8 cellular contexts compared by ENCODE assay signal in the genomic region with DNA sequence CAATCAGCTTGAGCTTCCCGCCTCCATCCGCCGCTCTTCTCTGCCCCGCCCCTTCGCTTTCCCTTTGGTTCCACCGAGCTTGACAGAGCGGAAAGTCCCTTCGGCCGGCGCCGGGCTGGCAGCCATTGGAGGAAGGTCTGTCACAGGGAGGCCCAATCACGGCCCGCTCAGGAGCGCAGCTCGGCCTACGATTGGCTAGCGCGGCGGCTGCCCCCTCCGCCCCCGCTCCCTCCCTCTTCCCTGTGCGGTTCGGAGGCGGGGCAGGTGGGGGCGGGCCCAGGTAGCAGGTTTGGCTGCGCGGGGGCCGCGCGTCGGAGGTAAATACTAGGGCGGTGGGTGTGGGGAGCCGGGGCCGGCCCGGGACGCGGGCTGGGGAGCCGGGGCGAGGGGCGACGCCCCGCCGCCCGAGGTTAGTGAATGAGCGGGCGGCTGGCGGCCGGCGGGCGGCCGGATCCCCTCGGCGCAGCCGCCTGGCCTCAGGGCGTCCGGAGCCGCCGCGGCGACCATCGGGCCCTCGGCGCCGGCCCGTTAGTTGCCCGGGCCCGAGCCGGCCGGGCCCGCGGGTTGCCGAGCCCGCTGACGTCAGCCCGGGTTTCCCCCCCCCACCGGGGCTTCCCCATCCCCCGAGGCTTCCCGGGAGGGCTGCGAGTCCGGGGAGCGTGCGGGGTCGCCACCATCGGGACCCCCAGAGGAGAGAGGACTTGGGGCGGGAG. TPM values are rescaled to one million over a fixed set of nuclear protein-coding genes. Genes with fewer than 3 reads are reported as not detected.
DNase-seq lines count a peak whose midpoint lies in the region; TF ChIP-seq lines count a peak whose summit lies in the region.

A gene (plus strand): TSS at position 279 of the 713 bp plus-strand sequence. CDS start 7,613 bp downstream, outside the sequence.

- H3K9me3 ChIP-seq in neuron (ENCODE audit: low read length), result no peaks in the 10 kb centered on the region
- H3K9me3 ChIP-seq in subcutaneous abdominal adipose tissue (ENCODE audit: control insufficient read depth in 5 of 5, low read length in 5 of 5), result no peaks in the 10 kb centered on the region

- H3K9ac ChIP-seq in subcutaneous abdominal adipose tissue (ENCODE audit: low read length in 5 of 5), result peak within 1 kb of the TSS; percentile 7 to 93 (median 89)

- H3K4me3 ChIP-seq in neuron (ENCODE audit: low read length) (peak within 1 kb of the TSS; percentile 69), subcutaneous abdominal adipose tissue (ENCODE audit: low read depth in 1 of 5, low read length in 5 of 5) (peak within 1 kb of the TSS; percentile 78 to 83 (median 82))

- DNase-seq in GF-D8 (lab: John Stamatoyannopoulos, UW) (peak; percentile 97), HEK293T (ENCODE audit: extremely low spot score) (peak; percentile 95), MV-4-11 (lab: John Stamatoyannopoulos, UW) (peak; percentile 99), SK-MEL-5 (ENCODE audit: low read depth, low spot score) (peak; percentile 98), foreskin melanocyte (peak; percentile 98)
- peak; percentile 100 for DNase-seq in activated naive CD4-positive, alpha-beta T cell treated with Interleukin-2 at 50 U/mL for 16 hours

- H3K27me3 ChIP-seq in neuron (ENCODE audit: insufficient read depth, low read length), result peaks cover 12% of the 10 kb centered on the region
- H3K27me3 ChIP-seq in subcutaneous abdominal adipose tissue (ENCODE audit: control insufficient read depth in 5 of 5, insufficient read depth in 4 of 5, low read length in 5 of 5), result no peaks in the 10 kb centered on the region

- H3K36me3 ChIP-seq in neuron (ENCODE audit: insufficient read depth, low read length), result no peaks in the 10 kb centered on the region
- peaks cover 0 to 9% (median 5%) of the 10 kb centered on the region in 5 donors for H3K36me3 ChIP-seq in subcutaneous abdominal adipose tissue (ENCODE audit: control insufficient read depth in 5 of 5, insufficient read depth in 5 of 5, low read length in 5 of 5)

- H2AFZ ChIP-seq in neuron (ENCODE audit: low read depth, low read length), result peak within 1 kb of the TSS; percentile 69

- CTCF ChIA-PET in HEK293T (lab: Yijun Ruan, JAX), result interaction anchor here (0.7 kb wide), 1 partner anchor 70 kb away, joined by 3 read pairs; no protein-coding TSS in a partner anchor

- POLR2A ChIA-PET in HEK293T (lab: Yijun Ruan, JAX), result no interaction called here

- H3K4me1 ChIP-seq in neuron (ENCODE audit: insufficient read depth, low read length), result peaks cover 11% of the 10 kb centered on the region
- H3K4me1 ChIP-seq in subcutaneous abdominal adipose tissue (ENCODE audit: control insufficient read depth in 5 of 5, insufficient read depth in 5 of 5, low read length in 5 of 5), result peaks cover 0 to 25% (median 15%) of the 10 kb centered on the region in 5 donors

- in situ Hi-C loops in SK-MEL-5 (cut with HindIII; ENCODE audit: low pct_unique_long_range_greater_than_20kb, low sequenced_read_pairs), result no loop called here

- H3K27ac ChIP-seq in subcutaneous abdominal adipose tissue (ENCODE audit: low read depth, low read length), result peak within 1 kb of the TSS; percentile 89

TF ChIP-seq in HEK293T, 16 proteins besides CTCF, POLR2A, EP300 and RAD21:
- TF ChIP-seq NFRKB (IDR thresholded peaks at IDR 0.05) (no peak), L3MBTL2 (conservative IDR thresholded peaks at IDR 0.05) (no peak), BHLHE40 (IDR thresholded peaks at IDR 0.05; ENCODE audit: borderline replicate concordance) (no peak), ARNT (IDR thresholded peaks at IDR 0.05) (no peak), LEF1 (IDR thresholded peaks at IDR 0.05; ENCODE audit: borderline replicate concordance) (no peak), SP1 (IDR thresholded peaks at IDR 0.05) (no peak), FOXM1 (IDR thresholded peaks at IDR 0.05; ENCODE audit: borderline replicate concordance) (peak; percentile 26; the same call in 1 of the 2 replicates), TARDBP (IDR thresholded peaks at IDR 0.05) (no peak), FOXA1 (IDR thresholded peaks at IDR 0.05) (no peak), ELF4 (IDR thresholded peaks at IDR 0.05) (no peak), SUZ12 (IDR thresholded peaks at IDR 0.05) (no peak), ZNF384 (IDR thresholded peaks at IDR 0.05) (no peak), FOXK2 (IDR thresholded peaks at IDR 0.05) (no peak), CTBP1 (IDR thresholded peaks at IDR 0.05; ENCODE audit: borderline replicate concordance) (no peak), HDGF (IDR thresholded peaks at IDR 0.05; ENCODE audit: borderline replicate concordance) (0 out of 2 replicates have a peak, but pooled peaks have one; percentile 89)
- TF ChIP-seq, protein P1, sequence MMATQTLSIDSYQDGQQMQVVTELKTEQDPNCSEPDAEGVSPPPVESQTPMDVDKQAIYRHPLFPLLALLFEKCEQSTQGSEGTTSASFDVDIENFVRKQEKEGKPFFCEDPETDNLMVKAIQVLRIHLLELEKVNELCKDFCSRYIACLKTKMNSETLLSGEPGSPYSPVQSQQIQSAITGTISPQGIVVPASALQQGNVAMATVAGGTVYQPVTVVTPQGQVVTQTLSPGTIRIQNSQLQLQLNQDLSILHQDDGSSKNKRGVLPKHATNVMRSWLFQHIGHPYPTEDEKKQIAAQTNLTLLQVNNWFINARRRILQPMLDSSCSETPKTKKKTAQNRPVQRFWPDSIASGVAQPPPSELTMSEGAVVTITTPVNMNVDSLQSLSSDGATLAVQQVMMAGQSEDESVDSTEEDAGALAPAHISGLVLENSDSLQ (IDR thresholded peaks at IDR 0.05), result peak; percentile 76

RNA-seq across cellular contexts. Expression of the gene that starts here (rescaled TPM):
- total RNA-seq in SK-MEL-5 (2014; rRNA removed; shearing (Covaris generic)), result 7.7 and 13.4 TPM in 2 replicates
- 4.6 and 6.7 TPM in 2 replicates for polyA plus RNA-seq in SK-MEL-5 (2015; cell fraction: cytosol; rRNA removed)
- 7.2 and 13.5 TPM in 2 replicates for polyA plus RNA-seq in SK-MEL-5 (2015; cell fraction: nucleus; rRNA removed)

Comparison
In these comparisons a context has a peak if more than half of its experiments do, and no peak if none do; other contexts are left out.
1. Peak in every context shown above with its lines: DNase-seq, H3K4me3 ChIP-seq and H3K27ac ChIP-seq.